8 cellular contexts compared by ENCODE assay signal in the genomic region with DNA sequence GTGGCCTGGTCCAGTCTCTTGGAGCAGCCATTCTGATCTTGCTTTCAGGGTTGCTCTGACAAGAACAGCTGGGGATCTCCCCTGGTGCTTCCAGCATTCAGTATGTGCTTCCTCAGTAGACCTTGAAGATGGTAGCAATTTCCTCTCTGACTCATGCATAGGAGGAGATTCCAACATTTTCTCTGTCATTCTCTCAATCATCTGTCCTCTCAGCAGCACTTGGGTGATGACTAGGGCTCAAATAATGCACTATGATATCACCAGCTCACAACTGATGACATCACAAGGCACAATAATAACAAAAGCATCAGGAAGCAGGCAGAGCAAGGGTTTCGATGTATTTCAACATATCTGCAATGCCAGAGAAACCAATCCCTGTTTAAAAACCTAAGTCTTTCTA. TPM values are rescaled to one million over a fixed set of nuclear protein-coding genes. Genes with fewer than 3 reads are reported as not detected.
DNase-seq lines count a peak whose midpoint lies in the region; ATAC-seq and TF ChIP-seq lines count a peak whose summit lies in the region.

No MANE protein-coding gene starts in this region.

- TF ChIP-seq CTCF in GM10266 (IDR thresholded peaks at IDR 0.05; ENCODE audit: control insufficient read depth, insufficient read depth, low read depth, missing control alignments) = no peak

- peak; percentile 52 to 92 for ATAC-seq in activated naive CD4-positive, alpha-beta T cell treated with anti-CD3 and anti-CD28 coated beads, Interleukin-2, amount 50 U/mL, for 72 hours
- ATAC-seq in HG03558 (IDR thresholded peaks at IDR 0.05; ENCODE audit: extremely low read depth, unreplicated experiment) = peak; percentile 54
- ATAC-seq in GM21515 (IDR thresholded peaks at IDR 0.05; ENCODE audit: unreplicated experiment) = no peak

- peaks cover 0 to 4% of the 10 kb centered on the region in 2 donors for H3K9me3 Mint-ChIP-seq in activated naive CD4-positive, alpha-beta T cell treated with anti-CD3 and anti-CD28 coated beads, Interleukin-2, amount 50 U/mL, for 72 hours

- no peak for DNase-seq in activated naive CD4-positive, alpha-beta T cell treated with anti-CD3 and anti-CD28 coated beads, Interleukin-2, amount 50 U/mL, for 72 hours (ENCODE audit: low spot score in 2 of 2)
- DNase-seq in activated naive CD4-positive, alpha-beta T cell (lab: John Stamatoyannopoulos, UW) = no peak
- DNase-seq in dedifferentiated amniotic fluid mesenchymal stem cell (ENCODE audit: extremely low spot score) (peak; percentile 74), stromal cell of bone marrow (ENCODE audit: low read depth) (peak; percentile 86), GM10266 (ENCODE audit: extremely low spot score) (no peak), NCI-H1105 (lab: John Stamatoyannopoulos, UW) (no peak)

- peaks cover 0 to 2% of the 10 kb centered on the region in 2 donors for H3K36me3 Mint-ChIP-seq in activated naive CD4-positive, alpha-beta T cell treated with anti-CD3 and anti-CD28 coated beads, Interleukin-2, amount 50 U/mL, for 72 hours

- no peak overlapping the region for H3K27ac Mint-ChIP-seq in activated naive CD4-positive, alpha-beta T cell treated with anti-CD3 and anti-CD28 coated beads, Interleukin-2, amount 50 U/mL, for 72 hours

RNA-seq across cellular contexts. Expression of gene NFKBIZ, which starts 52.7 kb away (rescaled TPM):
- 10 to 100 TPM; 57.3 to 62.6 TPM for total RNA-seq in activated naive CD4-positive, alpha-beta T cell treated with anti-CD3 and anti-CD28 coated beads, Interleukin-2, amount 50 U/mL, for 72 hours

Comparison
In these comparisons a context has a peak if more than half of its experiments do, and no peak if none do; other contexts are left out.
1. DNase-seq: peak in dedifferentiated amniotic fluid mesenchymal stem cell (single experiment) and stromal cell of bone marrow (single experiment); none in activated naive CD4-positive, alpha-beta T cell treated with anti-CD3 and anti-CD28 coated beads, Interleukin-2, amount 50 U/mL, for 72 hours (0 of 2), activated naive CD4-positive, alpha-beta T cell (0 of 4), GM10266 (single experiment) and NCI-H1105 (single experiment).